In genomic region chr15:36284911-36285310, GRCh38 we compare ENCODE assay signal across 25 cellular contexts.
"Had no signal": no experiment of that assay in that cellular context is flagged by ENCODE, and none has a peak within 500 bp of the region (broad histone marks: within the 10 kb centered on the region; RNA-seq: fewer than 3 reads in every experiment).

No MANE protein-coding gene starts in this region.

- H3K4me1 ChIP-seq: esophagus muscularis mucosa, heart right ventricle, left lung, neural progenitor cell, parathyroid adenoma, right lobe of liver, testis, tibial artery had no signal

- H3K36me3 Mint-ChIP-seq: naive thymus-derived CD4-positive, alpha-beta T cell; neural progenitor cell; stimulated activated memory B cell treated with anti-CD40 and anti-IgM and Interleukin-4, amounts not matched to agents 10 μg/mL and 1 μg/mL and 100 μg/mL, for 72 hours; type B pancreatic cell had no signal

- H3K4me3 ChIP-seq: coronary artery, esophagus muscularis mucosa, heart right ventricle, left lung, neural progenitor cell, right lobe of liver, testis, tibial artery had no signal

- H3K27me3 Mint-ChIP-seq: progenitor cell of endocrine pancreas had no signal

- H3K9me3 ChIP-seq: esophagus muscularis mucosa, right lobe of liver, testis, tibial artery had no signal

- DNase-seq: dermis blood vessel endothelial cell; effector memory CD4-positive, alpha-beta T cell; foreskin melanocyte; glutamatergic neuron; heart right ventricle; hippocampal formation; left cardiac atrium; left lung; mesenchymal stem cell; midbrain; naive thymus-derived CD4-positive, alpha-beta T cell; right lobe of liver; stimulated activated CD4-positive, alpha-beta T cell treated with anti-CD3 and anti-CD28 coated beads, Interleukin-4, amount 100 ng/mL, for 4 hours; stimulated activated naive CD8-positive, alpha-beta T cell treated with anti-CD3 and anti-CD28 coated beads, Interleukin-15, Interleukin-2, amounts not matched to agents 100 U/mL and 50 U/mL, for 24 hours; substantia nigra; testis; tibial artery had no signal

- H3K27ac Mint-ChIP-seq: naive thymus-derived CD4-positive, alpha-beta T cell; nephron; neural progenitor cell; progenitor cell of endocrine pancreas; stimulated activated memory B cell treated with anti-CD40 and anti-IgM and Interleukin-4, amounts not matched to agents 10 μg/mL and 1 μg/mL and 100 μg/mL, for 72 hours; type B pancreatic cell had no signal

- ATAC-seq: heart right ventricle; left cardiac atrium; left lung; naive thymus-derived CD4-positive, alpha-beta T cell; right lobe of liver; stimulated activated memory B cell treated with anti-CD40 and anti-IgM and Interleukin-4, amounts not matched to agents 10 μg/mL and 1 μg/mL and 100 μg/mL, for 72 hours; stimulated activated naive CD8-positive, alpha-beta T cell treated with anti-CD3 and anti-CD28 coated beads, Interleukin-15, Interleukin-2, amounts not matched to agents 100 U/mL and 50 U/mL, for 24 hours had no signal

- H3K27me3 ChIP-seq: esophagus muscularis mucosa, heart right ventricle, left lung, neural progenitor cell, right lobe of liver, testis, tibial artery had no signal

- H3K27ac ChIP-seq: coronary artery, esophagus muscularis mucosa, heart right ventricle, left lung, neural progenitor cell, parathyroid adenoma, right lobe of liver, testis, tibial artery had no signal

- H3K4me1 Mint-ChIP-seq: naive thymus-derived CD4-positive, alpha-beta T cell; nephron; neural progenitor cell; stimulated activated memory B cell treated with anti-CD40 and anti-IgM and Interleukin-4, amounts not matched to agents 10 μg/mL and 1 μg/mL and 100 μg/mL, for 72 hours had no signal

- H3K4me3 Mint-ChIP-seq: naive thymus-derived CD4-positive, alpha-beta T cell; nephron; neural progenitor cell; stimulated activated memory B cell treated with anti-CD40 and anti-IgM and Interleukin-4, amounts not matched to agents 10 μg/mL and 1 μg/mL and 100 μg/mL, for 72 hours; type B pancreatic cell had no signal

- H3K36me3 ChIP-seq: esophagus muscularis mucosa, heart right ventricle, left lung, neural progenitor cell, right lobe of liver, tibial artery had no signal
